In the genomic region with DNA sequence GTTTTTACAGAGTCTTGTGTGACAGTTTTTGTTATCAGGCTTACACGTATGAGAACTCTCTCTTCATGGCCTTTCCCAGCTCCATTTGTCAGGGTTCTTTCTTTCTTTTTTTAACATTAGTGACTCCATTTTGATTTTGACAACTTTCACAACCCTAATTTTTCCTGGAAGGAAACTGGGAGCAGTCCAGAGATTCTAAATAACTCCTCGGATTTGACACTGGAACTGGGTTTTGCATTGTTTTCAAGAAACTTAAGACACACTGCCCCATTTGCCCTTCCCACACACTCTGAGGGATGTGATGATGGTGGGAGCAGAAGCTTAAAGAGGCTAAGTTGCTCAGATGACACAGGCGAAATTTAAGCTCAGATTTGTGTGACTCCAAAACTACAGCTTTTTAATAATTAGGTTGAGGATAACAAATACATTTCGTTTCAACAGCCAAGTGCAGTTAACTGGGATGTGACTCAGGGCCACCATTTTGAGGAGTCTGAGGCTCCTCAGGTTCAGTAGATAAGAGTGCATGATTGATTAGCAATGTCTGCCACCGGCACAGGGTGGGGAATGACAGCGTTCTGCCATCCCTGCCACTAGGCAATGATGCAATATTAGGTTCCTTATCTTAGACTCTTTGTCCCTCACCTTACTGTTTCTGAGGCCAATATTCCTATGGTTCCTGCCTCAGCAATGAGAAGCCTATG, we compare ENCODE assay signal across 14 cellular contexts.
DNase-seq lines count a peak whose midpoint lies in the region; ATAC-seq, FAIRE-seq and TF ChIP-seq lines count a peak whose summit lies in the region.
"Had no signal": no experiment of that assay in that cellular context is flagged by ENCODE, and none has a peak within 500 bp of the region (broad histone marks: within the 10 kb centered on the region; RNA-seq: fewer than 3 reads in every experiment).

No MANE protein-coding gene starts in this region.

- no peak for FAIRE-seq in K562 (lab: Jason Lieb, UNC)
- FAIRE-seq: GM18507 had no signal

- H3K27me3 Mint-ChIP-seq in GM23338 (ENCODE audit: insufficient read depth, low read depth, poor library complexity): no peaks in the 10 kb centered on the region

- H3K4me2 ChIP-seq in GM23338 (no peak overlapping the region), K562 (ENCODE audit: insufficient read depth, low read length) (peak overlapping the region; percentile 48; the same call in 1 of the 2 replicates)
- H3K4me2 ChIP-seq: BLaER1 treated with 17β-estradiol and CSF1 and Interleukin-3, amounts not matched to agents 10 nM and 100 nM had no signal

- H3K79me2 ChIP-seq in GM23338 (replicated peaks; ENCODE audit: insufficient read depth) (no peaks in the 10 kb centered on the region), K562 (ENCODE audit: control insufficient read depth, insufficient read depth, low read length) (no peaks in the 10 kb centered on the region)

- no peak overlapping the region for H3K27ac Mint-ChIP-seq in GM23338
- H3K27ac Mint-ChIP-seq: H9 had no signal

- no peaks in the 10 kb centered on the region; the same call in 2 of the 3 replicates for H3K9me3 Mint-ChIP-seq in GM23338

- H3K4me3 Mint-ChIP-seq in GM23338: no peak overlapping the region
- H3K4me3 Mint-ChIP-seq: CD4-positive, CD25-positive, alpha-beta regulatory T cell; H9 had no signal

- intact Hi-C loops in K562 (cut with micrococcal nuclease) (no loop called here), right cardiac atrium (cut with DNase I) (no loop called here)

- no peaks in the 10 kb centered on the region; the same call in 2 of the 3 replicates for H3K4me1 Mint-ChIP-seq in GM23338

- H3F3A ChIP-seq in GM23338 (replicated peaks; ENCODE audit: low read depth): no peaks in the 10 kb centered on the region

- 1% methylated on average over 6 of the region's 6 CpGs for WGBS in K562 (ENCODE audit: insufficient coverage, low coverage, missing lambda C conversion rate)
- 53% methylated on average over 6 of the region's 6 CpGs for WGBS in right cardiac atrium

- no peak overlapping the region for H3K9ac ChIP-seq in K562 (ENCODE audit: insufficient read depth in 1 of 2, low read depth in 2 of 2, low read length in 2 of 2)
- H3K9ac ChIP-seq: BLaER1 treated with 17β-estradiol and CSF1 and Interleukin-3, amounts not matched to agents 10 nM and 100 nM; GM23248 had no signal

- TF ChIP-seq POLR2A in NB4 (IDR thresholded peaks at IDR 0.05; ENCODE audit: extremely low read depth, insufficient read length) (no peak), K562 (conservative IDR thresholded peaks at IDR 0.05) (no peak)

- no peaks in the 10 kb centered on the region for H3K9me1 ChIP-seq in K562 (ENCODE audit: control insufficient read depth, insufficient read depth, low read length)

- POLR2A ChIA-PET in K562 (lab: Yijun Ruan, JAX): interaction anchor here (0.6 to 1.1 kb wide), 5 partner anchors 13 to 211 kb away, joined by 3 read pairs; no protein-coding TSS in a partner anchor

- peaks cover 7% of the 10 kb centered on the region; the same call in 1 of the 2 replicates for H3K9me2 ChIP-seq in GM23338 (ENCODE audit: insufficient read depth)

- no peak for TF ChIP-seq RAD21 in K562 (CRISPR knock-in tag; conservative IDR thresholded peaks at IDR 0.05 in 1 of 2, IDR thresholded peaks at IDR 0.05 in 1 of 2)

- H3K27ac ChIP-seq in GM23338 (ENCODE audit: low read depth) (no peak overlapping the region), K562 (ENCODE audit: extremely low read depth, low read depth, low read length) (no peak overlapping the region), right cardiac atrium (ENCODE audit: low read length) (no peak overlapping the region)
- H3K27ac ChIP-seq: BLaER1 treated with 17β-estradiol and CSF1 and Interleukin-3, amounts not matched to agents 10 nM and 100 nM; GM23248 had no signal

- H2AFZ ChIP-seq in GM23338 (peak overlapping the region; percentile 89; the same call in 1 of the 2 replicates), K562 (ENCODE audit: low read depth, low read length) (peak overlapping the region; percentile 53)
- H2AFZ ChIP-seq: GM23248 had no signal

- H3K9me3 ChIP-seq in K562 (replicated peaks; ENCODE audit: control insufficient read depth, insufficient read depth, low read depth, low read length) (no peaks in the 10 kb centered on the region), right cardiac atrium (ENCODE audit: control insufficient read depth, low read length) (no peaks in the 10 kb centered on the region)

- peak; percentile 38; the same call in 1 of the 2 replicates for TF ChIP-seq EP300 in K562 (IDR thresholded peaks at IDR 0.05; ENCODE audit: low read length)

- H3K4me3 ChIP-seq in GM23338 (no peak overlapping the region), NB4 (ENCODE audit: low read depth, low read length) (no peak overlapping the region), K562 (no peak overlapping the region), right cardiac atrium (ENCODE audit: low read length) (no peak overlapping the region)
- H3K4me3 ChIP-seq: BLaER1 treated with 17β-estradiol and CSF1 and Interleukin-3, amounts not matched to agents 10 nM and 100 nM; GM23248 had no signal

- H3K36me3 ChIP-seq in GM23338 (ENCODE audit: insufficient read depth) (no peaks in the 10 kb centered on the region), K562 (ENCODE audit: control insufficient read depth, insufficient read depth, low read length) (no peaks in the 10 kb centered on the region)
- H3K36me3 ChIP-seq: BLaER1 treated with 17β-estradiol and CSF1 and Interleukin-3, amounts not matched to agents 10 nM and 100 nM had no signal

- H3K36me3 Mint-ChIP-seq in GM23338 (ENCODE audit: low read depth): no peaks in the 10 kb centered on the region

- H3K27me3 ChIP-seq in GM23338 (ENCODE audit: insufficient read depth) (no peaks in the 10 kb centered on the region), K562 (ENCODE audit: control insufficient read depth in 2 of 2, insufficient read depth in 2 of 2, low read length in 2 of 2) (peaks cover 0 to 20% of the 10 kb centered on the region in 2 experiments; a peak in 2 of 5 replicates), right cardiac atrium (ENCODE audit: control insufficient read depth, insufficient read depth) (no peaks in the 10 kb centered on the region)
- H3K27me3 ChIP-seq: BLaER1 treated with 17β-estradiol and CSF1 and Interleukin-3, amounts not matched to agents 10 nM and 100 nM had no signal

- CTCF ChIA-PET in K562 (lab: Yijun Ruan, JAX; ENCODE audit: low intra/inter-chr PET ratio): no interaction called here

- no peaks in the 10 kb centered on the region for H3K4me1 ChIP-seq in GM23338 (ENCODE audit: insufficient read depth)
- no peaks in the 10 kb centered on the region; a peak in 1 of 5 replicates for H3K4me1 ChIP-seq in K562 (replicated peaks in 1 of 2; ENCODE audit: control insufficient read depth in 2 of 2, insufficient read depth in 2 of 2, low read length in 2 of 2)
- peaks cover 2% of the 10 kb centered on the region for H3K4me1 ChIP-seq in right cardiac atrium (ENCODE audit: control insufficient read depth, insufficient read depth, low read length)

- H4K20me1 ChIP-seq in GM23338 (replicated peaks; ENCODE audit: insufficient read depth): no peaks in the 10 kb centered on the region
- no peaks in the 10 kb centered on the region for H4K20me1 ChIP-seq in K562 (replicated peaks; ENCODE audit: control insufficient read depth, insufficient read depth, low read length)
- H4K20me1 ChIP-seq: BLaER1 treated with 17β-estradiol and CSF1 and Interleukin-3, amounts not matched to agents 10 nM and 100 nM had no signal

- no TSS peak for BruUV-seq in K562 (replicated peaks; lab: Mats Ljungman, UMichigan)

- no peak for DNase-seq in GM23338 (ENCODE audit: low spot score)
- peak; percentile 3 for DNase-seq in NB4 (ENCODE audit: low read depth)
- DNase-seq in K562 (ENCODE audit: extremely low read depth in 1 of 4, low spot score in 3 of 4): peak in 2 of 4 experiments; percentile 24 to 28
- peak; percentile 19 for DNase-seq in islet precursor cell
- no peak for DNase-seq in right cardiac atrium
- no peak for DNase-seq in NCI-H446 (lab: John Stamatoyannopoulos, UW)
- DNase-seq: ACHN; CD4-positive, CD25-positive, alpha-beta regulatory T cell; DMS53; GM23248; H9 had no signal

- TF ChIP-seq CTCF in GM23338 (conservative IDR thresholded peaks at IDR 0.05; ENCODE audit: low read depth in 2 of 2) (no peak), NB4 (IDR thresholded peaks at IDR 0.05; ENCODE audit: low read depth, low read length) (no peak), K562 (IDR thresholded peaks at IDR 0.05 in 2 of 3, conservative IDR thresholded peaks at IDR 0.05 in 1 of 3; ENCODE audit: insufficient read depth in 2 of 3, low read depth in 1 of 3, low read length in 3 of 3) (no peak)

- ATAC-seq in GM23338: no peak
- peak; percentile 91 for ATAC-seq in K562
- no peak for ATAC-seq in GM18870 (IDR thresholded peaks at IDR 0.05; ENCODE audit: unreplicated experiment)
- ATAC-seq in right cardiac atrium: no peak

- in situ Hi-C loops in K562 (cut with MboI): no loop called here

TF ChIP-seq in K562, 482 proteins besides CTCF, POLR2A, EP300 and RAD21 (continues in another document):
- no peak for TF ChIP-seq TGIF2 (CRISPR knock-in tag; IDR thresholded peaks at IDR 0.05)
- no peak for TF ChIP-seq BRCA1 (IDR thresholded peaks at IDR 0.05)
- TF ChIP-seq BRCA1 (CRISPR knock-in tag; IDR thresholded peaks at IDR 0.05): no peak
- TF ChIP-seq ZNF311 (CRISPR knock-in tag; IDR thresholded peaks at IDR 0.05): 0 out of 2 replicates have a peak, but pooled peaks have one; percentile 43
- no peak for TF ChIP-seq ZNF124 (CRISPR knock-in tag; IDR thresholded peaks at IDR 0.05)
- TF ChIP-seq FOXO4 (CRISPR knock-in tag; IDR thresholded peaks at IDR 0.05): no peak
- TF ChIP-seq, protein P1, sequence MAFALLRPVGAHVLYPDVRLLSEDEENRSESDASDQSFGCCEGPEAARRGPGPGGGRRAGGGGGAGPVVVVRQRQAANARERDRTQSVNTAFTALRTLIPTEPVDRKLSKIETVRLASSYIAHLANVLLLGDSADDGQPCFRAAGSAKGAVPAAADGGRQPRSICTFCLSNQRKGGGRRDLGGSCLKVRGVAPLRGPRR (CRISPR knock-in tag; IDR thresholded peaks at IDR 0.05): no peak
- peak in 1 of 3 experiments; percentile 76 for TF ChIP-seq YY1 (IDR thresholded peaks at IDR 0.05; ENCODE audit: borderline replicate concordance in 1 of 3, control insufficient read depth in 1 of 3, extremely low read depth in 1 of 3, insufficient read depth in 3 of 3, insufficient read length in 1 of 3, insufficient replicate concordance in 2 of 3, low read depth in 1 of 3, low read length in 2 of 3)
- TF ChIP-seq ADNP (tag; IDR thresholded peaks at IDR 0.05): no peak

Comparison
In these comparisons a context has a peak if more than half of its experiments do, and no peak if none do; other contexts are left out.
1. DNase-seq: peak in NB4 (single experiment) and islet precursor cell (single experiment); none in GM23338 (single experiment), right cardiac atrium (0 of 3) and NCI-H446 (0 of 2).